ENCODE assay signal across 22 cellular contexts in genomic region chr12:65014504-65015271, GRCh38.
A peak's percentile ranks its signal among the peaks of the same experiment; 100 is the strongest.
DNase-seq lines count a peak whose midpoint lies in the region; ATAC-seq, FAIRE-seq and TF ChIP-seq lines count a peak whose summit lies in the region.
"Had no signal": no experiment of that assay in that cellular context is flagged by ENCODE, and none has a peak within 500 bp of the region (broad histone marks: within the 10 kb centered on the region; RNA-seq: fewer than 3 reads in every experiment).

No MANE protein-coding gene starts in this region.

- H3K4me1 ChIP-seq in HepG2 (ENCODE audit: insufficient read depth, low read length): peaks cover 43% of the 10 kb centered on the region
- H3K4me1 ChIP-seq in right lobe of liver: no peaks in the 10 kb centered on the region
- H3K4me1 ChIP-seq in vagina: peaks cover 7% of the 10 kb centered on the region
- H3K4me1 ChIP-seq: HAP-1 had no signal

- intact Hi-C loops in HepG2 (cut with micrococcal nuclease; ENCODE audit: unreplicated experiment) (no loop called here), right lobe of liver (cut with DNase I) (no loop called here), left colon (cut with DNase I, micrococcal nuclease) (no loop called here), vagina (cut with DNase I) (no loop called here)

- no peaks in the 10 kb centered on the region for H4K20me1 ChIP-seq in HepG2 (ENCODE audit: insufficient read depth, low read length)

- H3K79me2 ChIP-seq in HepG2 (ENCODE audit: insufficient read depth, low read length): no peaks in the 10 kb centered on the region

- POLR2A ChIA-PET in HepG2 (lab: Yijun Ruan, JAX): interaction anchor here (2.2 kb wide), 1 partner anchor 16 kb away, joined by 5 read pairs; no protein-coding TSS in a partner anchor

- H3K27ac ChIP-seq in HepG2 (ENCODE audit: extremely low read length, insufficient read depth, low read length) (no peak overlapping the region), right lobe of liver (no peak overlapping the region), vagina (peak overlapping the region; percentile 59)
- H3K27ac ChIP-seq: 22Rv1 had no signal

- H3K4me2 ChIP-seq in HepG2 (ENCODE audit: low read depth, low read length): peak overlapping the region; percentile 76; the same call in 1 of the 2 replicates

- TF ChIP-seq CTCF in HepG2 (CRISPR knock-in tag; IDR thresholded peaks at IDR 0.05) (no peak), right lobe of liver (IDR thresholded peaks at IDR 0.05) (no peak), epithelial cell of esophagus (IDR thresholded peaks at IDR 0.05; ENCODE audit: insufficient read depth, low read depth, low read length, missing control alignments) (no peak), vagina (IDR thresholded peaks at IDR 0.05) (no peak)

- ATAC-seq in HepG2 (peak; percentile 27; the same call in 1 of the 3 replicates), right lobe of liver (no peak), left colon (peak; percentile 80), GM21737 (IDR thresholded peaks at IDR 0.05; ENCODE audit: unreplicated experiment) (no peak), GM19467 (IDR thresholded peaks at IDR 0.05; ENCODE audit: unreplicated experiment) (no peak), HG03139 (IDR thresholded peaks at IDR 0.05; ENCODE audit: unreplicated experiment) (no peak)
- ATAC-seq: Panc1, Right ventricle myocardium inferior had no signal

- no peak overlapping the region for H3K9ac ChIP-seq in HepG2 (ENCODE audit: insufficient read depth, low read depth, low read length)

- FAIRE-seq in HepG2 (lab: Jason Lieb, UNC): no peak
- FAIRE-seq: G401.6 had no signal

- TF ChIP-seq POLR2A in HepG2 (IDR thresholded peaks at IDR 0.05; ENCODE audit: insufficient read depth in 1 of 2, low read depth in 2 of 2, low read length in 2 of 2) (no peak), right lobe of liver (IDR thresholded peaks at IDR 0.05) (no peak), vagina (IDR thresholded peaks at IDR 0.05) (no peak)

- DNase-seq in HepG2 (ENCODE audit: low spot score) (no peak), right lobe of liver (no peak), epithelial cell of esophagus (ENCODE audit: low read depth) (peak; percentile 90), left colon (no peak), vagina (ENCODE audit: extremely low spot score in 2 of 2) (no peak)
- DNase-seq: AML-193, DMS 273 treated with DMSO at 0.1 percent for 48 hours, DND-41, KBM-7, NCI-H1417 treated with DMSO at 0.1 percent for 48 hours, NCI-H1930, NCI-H226, NCI-H524, NCI-H82 had no signal

- WGBS in HepG2 (ENCODE audit: low lambda C conversion rate): 54% methylated on average over 9 of the region's 9 CpGs
- 58% methylated on average over 9 of the region's 9 CpGs for WGBS in right lobe of liver (ENCODE audit: insufficient coverage, low coverage, low lambda C conversion rate, missing lambda C conversion rate)

- H2AFZ ChIP-seq in HepG2 (ENCODE audit: low read length): no peak overlapping the region

- CTCF ChIA-PET in HepG2 (lab: Yijun Ruan, JAX; ENCODE audit: low intra/inter-chr PET ratio, low total read pairs): no interaction called here

- BruUV-seq in HepG2 (replicated peaks; lab: Mats Ljungman, UMichigan): no TSS peak

- TF ChIP-seq EP300 in HepG2 (IDR thresholded peaks at IDR 0.05; ENCODE audit: low read depth in 2 of 2, low read length in 2 of 2) (no peak), HepG2 (CRISPR knock-in tag; IDR thresholded peaks at IDR 0.05; ENCODE audit: borderline replicate concordance) (no peak)

- H3K36me3 ChIP-seq in HepG2 (replicated peaks in 1 of 2; ENCODE audit: control insufficient read depth in 1 of 2, insufficient read depth in 2 of 2, low read length in 2 of 2) (no peaks in the 10 kb centered on the region), right lobe of liver (no peaks in the 10 kb centered on the region), vagina (no peaks in the 10 kb centered on the region)
- H3K36me3 ChIP-seq: HAP-1 had no signal

- peak overlapping the region in 1 of 3 experiments; percentile 19; a peak in 1 of 6 replicates for H3K4me3 ChIP-seq in HepG2 (replicated peaks in 1 of 3; ENCODE audit: insufficient read depth in 1 of 3, low read depth in 2 of 3, low read length in 3 of 3)
- no peak overlapping the region for H3K4me3 ChIP-seq in right lobe of liver
- H3K4me3 ChIP-seq in epithelial cell of esophagus (ENCODE audit: low read length): no peak overlapping the region
- no peak overlapping the region for H3K4me3 ChIP-seq in vagina
- H3K4me3 ChIP-seq: HAP-1 had no signal

- no peaks in the 10 kb centered on the region for H3K9me3 ChIP-seq in HepG2 (ENCODE audit: low read length)
- H3K9me3 ChIP-seq in right lobe of liver: no peaks in the 10 kb centered on the region
- H3K9me3 ChIP-seq in vagina: no peaks in the 10 kb centered on the region
- H3K9me3 ChIP-seq: HAP-1 had no signal

- TF ChIP-seq RAD21 in HepG2 (CRISPR knock-in tag; IDR thresholded peaks at IDR 0.05): no peak

- in situ Hi-C loops in HepG2 (cut with HindIII; ENCODE audit: extremely low pct_ligation_motif_present, low pct_unique_long_range_greater_than_20kb): no loop called here

- no peaks in the 10 kb centered on the region for H3K27me3 ChIP-seq in HepG2 (ENCODE audit: control insufficient read depth in 1 of 2, insufficient read depth in 2 of 2, low read length in 2 of 2)
- no peaks in the 10 kb centered on the region for H3K27me3 ChIP-seq in right lobe of liver
- no peaks in the 10 kb centered on the region for H3K27me3 ChIP-seq in vagina

TF ChIP-seq in HepG2, 621 proteins besides CTCF, POLR2A, EP300 and RAD21:
- no peak for TF ChIP-seq ZNF484 (CRISPR knock-in tag; IDR thresholded peaks at IDR 0.05; ENCODE audit: borderline replicate concordance, low read depth)
- TF ChIP-seq SCMH1 (CRISPR knock-in tag; IDR thresholded peaks at IDR 0.05; ENCODE audit: borderline replicate concordance): no peak
- TF ChIP-seq PAF1 (CRISPR knock-in tag; IDR thresholded peaks at IDR 0.05): no peak
- TF ChIP-seq SP2 (CRISPR knock-in tag; IDR thresholded peaks at IDR 0.05): no peak
- TF ChIP-seq SOX13 (IDR thresholded peaks at IDR 0.05): no peak
- 0 out of 4 replicates have a peak, but pooled peaks of 1 of the 2 experiments have one; percentile 7 for TF ChIP-seq SOX13 (CRISPR knock-in tag; conservative IDR thresholded peaks at IDR 0.05 in 1 of 2, IDR thresholded peaks at IDR 0.05 in 1 of 2)
- TF ChIP-seq FOXA1 (IDR thresholded peaks at IDR 0.05): no peak
- peak; percentile 63 for TF ChIP-seq FOXA1 (CRISPR knock-in tag; IDR thresholded peaks at IDR 0.05)
- TF ChIP-seq HNRNPL (IDR thresholded peaks at IDR 0.05; ENCODE audit: low read depth, low read length): no peak
- no peak for TF ChIP-seq ZNF792 (CRISPR knock-in tag; IDR thresholded peaks at IDR 0.05)
- TF ChIP-seq FOXA3 (CRISPR knock-in tag; IDR thresholded peaks at IDR 0.05): peak; percentile 48; the same call in 1 of the 2 replicates

Comparison
In these comparisons a context has a peak if more than half of its experiments do, and no peak if none do; other contexts are left out.
1. ATAC-seq: peak in HepG2 (single experiment) and left colon (single experiment); none in right lobe of liver (0 of 4), GM21737 (single experiment), GM19467 (single experiment) and HG03139 (single experiment).